1 cellular context compared by ENCODE assay signal in the genomic region with DNA sequence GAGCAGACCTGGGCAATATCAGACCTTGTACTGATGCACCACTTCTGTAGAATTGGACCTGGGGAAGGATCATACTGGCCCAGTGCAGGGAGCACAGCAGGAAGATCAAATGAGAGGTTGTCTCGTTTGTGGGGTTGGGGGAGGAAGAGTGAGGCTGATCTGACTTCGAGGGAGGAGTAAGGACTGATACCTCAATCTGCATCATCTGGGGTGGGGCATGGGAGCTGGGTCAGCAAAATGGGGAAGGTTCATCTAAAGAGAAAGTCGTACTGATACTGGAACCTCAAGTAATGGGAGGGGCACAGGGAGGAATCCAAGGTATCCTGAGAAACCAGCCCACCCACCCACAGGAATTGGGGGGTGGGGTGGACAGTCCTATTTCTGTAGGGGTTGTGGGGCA.
TF ChIP-seq lines count a peak whose summit lies in the region.

No MANE protein-coding gene starts in this region.

TF ChIP-seq in H1, 55 proteins besides CTCF, POLR2A, EP300 and RAD21:
- peak; percentile 37 for TF ChIP-seq EZH2 (IDR thresholded peaks at IDR 0.05; ENCODE audit: low read depth, low read length, severe bottlenecking)
- TF ChIP-seq, protein P1, sequence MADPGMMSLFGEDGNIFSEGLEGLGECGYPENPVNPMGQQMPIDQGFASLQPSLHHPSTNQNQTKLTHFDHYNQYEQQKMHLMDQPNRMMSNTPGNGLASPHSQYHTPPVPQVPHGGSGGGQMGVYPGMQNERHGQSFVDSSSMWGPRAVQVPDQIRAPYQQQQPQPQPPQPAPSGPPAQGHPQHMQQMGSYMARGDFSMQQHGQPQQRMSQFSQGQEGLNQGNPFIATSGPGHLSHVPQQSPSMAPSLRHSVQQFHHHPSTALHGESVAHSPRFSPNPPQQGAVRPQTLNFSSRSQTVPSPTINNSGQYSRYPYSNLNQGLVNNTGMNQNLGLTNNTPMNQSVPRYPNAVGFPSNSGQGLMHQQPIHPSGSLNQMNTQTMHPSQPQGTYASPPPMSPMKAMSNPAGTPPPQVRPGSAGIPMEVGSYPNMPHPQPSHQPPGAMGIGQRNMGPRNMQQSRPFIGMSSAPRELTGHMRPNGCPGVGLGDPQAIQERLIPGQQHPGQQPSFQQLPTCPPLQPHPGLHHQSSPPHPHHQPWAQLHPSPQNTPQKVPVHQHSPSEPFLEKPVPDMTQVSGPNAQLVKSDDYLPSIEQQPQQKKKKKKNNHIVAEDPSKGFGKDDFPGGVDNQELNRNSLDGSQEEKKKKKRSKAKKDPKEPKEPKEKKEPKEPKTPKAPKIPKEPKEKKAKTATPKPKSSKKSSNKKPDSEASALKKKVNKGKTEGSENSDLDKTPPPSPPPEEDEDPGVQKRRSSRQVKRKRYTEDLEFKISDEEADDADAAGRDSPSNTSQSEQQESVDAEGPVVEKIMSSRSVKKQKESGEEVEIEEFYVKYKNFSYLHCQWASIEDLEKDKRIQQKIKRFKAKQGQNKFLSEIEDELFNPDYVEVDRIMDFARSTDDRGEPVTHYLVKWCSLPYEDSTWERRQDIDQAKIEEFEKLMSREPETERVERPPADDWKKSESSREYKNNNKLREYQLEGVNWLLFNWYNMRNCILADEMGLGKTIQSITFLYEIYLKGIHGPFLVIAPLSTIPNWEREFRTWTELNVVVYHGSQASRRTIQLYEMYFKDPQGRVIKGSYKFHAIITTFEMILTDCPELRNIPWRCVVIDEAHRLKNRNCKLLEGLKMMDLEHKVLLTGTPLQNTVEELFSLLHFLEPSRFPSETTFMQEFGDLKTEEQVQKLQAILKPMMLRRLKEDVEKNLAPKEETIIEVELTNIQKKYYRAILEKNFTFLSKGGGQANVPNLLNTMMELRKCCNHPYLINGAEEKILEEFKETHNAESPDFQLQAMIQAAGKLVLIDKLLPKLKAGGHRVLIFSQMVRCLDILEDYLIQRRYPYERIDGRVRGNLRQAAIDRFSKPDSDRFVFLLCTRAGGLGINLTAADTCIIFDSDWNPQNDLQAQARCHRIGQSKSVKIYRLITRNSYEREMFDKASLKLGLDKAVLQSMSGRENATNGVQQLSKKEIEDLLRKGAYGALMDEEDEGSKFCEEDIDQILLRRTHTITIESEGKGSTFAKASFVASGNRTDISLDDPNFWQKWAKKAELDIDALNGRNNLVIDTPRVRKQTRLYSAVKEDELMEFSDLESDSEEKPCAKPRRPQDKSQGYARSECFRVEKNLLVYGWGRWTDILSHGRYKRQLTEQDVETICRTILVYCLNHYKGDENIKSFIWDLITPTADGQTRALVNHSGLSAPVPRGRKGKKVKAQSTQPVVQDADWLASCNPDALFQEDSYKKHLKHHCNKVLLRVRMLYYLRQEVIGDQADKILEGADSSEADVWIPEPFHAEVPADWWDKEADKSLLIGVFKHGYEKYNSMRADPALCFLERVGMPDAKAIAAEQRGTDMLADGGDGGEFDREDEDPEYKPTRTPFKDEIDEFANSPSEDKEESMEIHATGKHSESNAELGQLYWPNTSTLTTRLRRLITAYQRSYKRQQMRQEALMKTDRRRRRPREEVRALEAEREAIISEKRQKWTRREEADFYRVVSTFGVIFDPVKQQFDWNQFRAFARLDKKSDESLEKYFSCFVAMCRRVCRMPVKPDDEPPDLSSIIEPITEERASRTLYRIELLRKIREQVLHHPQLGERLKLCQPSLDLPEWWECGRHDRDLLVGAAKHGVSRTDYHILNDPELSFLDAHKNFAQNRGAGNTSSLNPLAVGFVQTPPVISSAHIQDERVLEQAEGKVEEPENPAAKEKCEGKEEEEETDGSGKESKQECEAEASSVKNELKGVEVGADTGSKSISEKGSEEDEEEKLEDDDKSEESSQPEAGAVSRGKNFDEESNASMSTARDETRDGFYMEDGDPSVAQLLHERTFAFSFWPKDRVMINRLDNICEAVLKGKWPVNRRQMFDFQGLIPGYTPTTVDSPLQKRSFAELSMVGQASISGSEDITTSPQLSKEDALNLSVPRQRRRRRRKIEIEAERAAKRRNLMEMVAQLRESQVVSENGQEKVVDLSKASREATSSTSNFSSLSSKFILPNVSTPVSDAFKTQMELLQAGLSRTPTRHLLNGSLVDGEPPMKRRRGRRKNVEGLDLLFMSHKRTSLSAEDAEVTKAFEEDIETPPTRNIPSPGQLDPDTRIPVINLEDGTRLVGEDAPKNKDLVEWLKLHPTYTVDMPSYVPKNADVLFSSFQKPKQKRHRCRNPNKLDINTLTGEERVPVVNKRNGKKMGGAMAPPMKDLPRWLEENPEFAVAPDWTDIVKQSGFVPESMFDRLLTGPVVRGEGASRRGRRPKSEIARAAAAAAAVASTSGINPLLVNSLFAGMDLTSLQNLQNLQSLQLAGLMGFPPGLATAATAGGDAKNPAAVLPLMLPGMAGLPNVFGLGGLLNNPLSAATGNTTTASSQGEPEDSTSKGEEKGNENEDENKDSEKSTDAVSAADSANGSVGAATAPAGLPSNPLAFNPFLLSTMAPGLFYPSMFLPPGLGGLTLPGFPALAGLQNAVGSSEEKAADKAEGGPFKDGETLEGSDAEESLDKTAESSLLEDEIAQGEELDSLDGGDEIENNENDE (IDR thresholded peaks at IDR 0.05; ENCODE audit: insufficient replicate concordance, low read length) = no peak
TF ChIP-seq in H1: peak in this region for 1.
